In the genomic region with DNA sequence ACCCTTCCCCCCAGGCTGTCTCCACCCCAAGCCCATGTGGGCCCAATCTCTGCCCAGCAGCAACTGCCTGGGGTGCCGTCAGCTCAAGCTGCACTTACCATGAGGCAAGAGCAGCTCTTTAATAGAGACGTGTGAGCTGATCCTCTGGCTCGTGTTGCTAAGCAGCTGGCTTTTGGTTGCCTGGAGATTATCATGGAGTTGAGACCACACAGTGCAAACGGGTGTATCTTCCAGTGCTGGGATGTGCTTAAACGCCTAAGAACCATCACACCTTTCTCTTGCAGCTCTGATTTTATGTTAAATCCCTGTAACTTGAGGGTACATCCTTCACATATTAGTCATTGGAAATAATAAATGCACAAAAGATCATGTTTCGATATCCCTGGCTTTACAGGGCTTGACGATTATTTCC, we compare ENCODE assay signal across 9 cellular contexts.
DNase-seq lines count a peak whose midpoint lies in the region; ATAC-seq and TF ChIP-seq lines count a peak whose summit lies in the region.
"Had no signal": no experiment of that assay in that cellular context is flagged by ENCODE, and none has a peak within 500 bp of the region (broad histone marks: within the 10 kb centered on the region; RNA-seq: fewer than 3 reads in every experiment).

No MANE protein-coding gene starts in this region.

- POLR2A ChIA-PET in PC-3 (lab: Charles Lee; ENCODE audit: unreplicated experiment) = no interaction called here

- H4K20me1 ChIP-seq in BLaER1 (peaks cover 88% of the 10 kb centered on the region), PC-3 (ENCODE audit: low read length) (no peaks in the 10 kb centered on the region)

- H3K27me3 ChIP-seq in BLaER1 (no peaks in the 10 kb centered on the region), PC-3 (ENCODE audit: low read length) (no peaks in the 10 kb centered on the region), heart left ventricle (no peaks in the 10 kb centered on the region)

- H3K4me1 ChIP-seq in BLaER1 (peaks cover 92% of the 10 kb centered on the region), PC-3 (ENCODE audit: insufficient read depth, low read length) (peaks cover 18% of the 10 kb centered on the region), heart left ventricle (peaks cover 0 to 75% (median 35%) of the 10 kb centered on the region in 12 donors)

- H3K9me2 ChIP-seq in PC-3 (replicated peaks; ENCODE audit: low read length) = no peaks in the 10 kb centered on the region

- no peaks in the 10 kb centered on the region for H3K9me3 ChIP-seq in BLaER1
- no peaks in the 10 kb centered on the region for H3K9me3 ChIP-seq in PC-3 (ENCODE audit: low read length)
- H3K9me3 ChIP-seq in heart left ventricle = no peaks in the 10 kb centered on the region

- DNase-seq in NCI-H1436 (lab: John Stamatoyannopoulos, UW) = peak; percentile 50
- peak; percentile 48 for DNase-seq in PC-3
- DNase-seq in heart left ventricle = peak; percentile 70 to 90 (median 80)
- no peak for DNase-seq in natural killer cell treated with Interleukin-12 subunit alpha and Interleukin-12 subunit beta and Interleukin-15 and Interleukin-18, amount 100 ng/mL, for 72 hours (ENCODE audit: low spot score)
- DNase-seq in activated effector memory CD4-positive, alpha-beta T cell treated with Interleukin-2 at 50 U/mL for 16 hours = no peak
- DNase-seq in activated naive CD4-positive, alpha-beta T cell treated with anti-CD3 and anti-CD28 coated beads, Interleukin-2, amount 10 ng/mL, durations not matched to agents 7 days and 5 days = no peak
- DNase-seq: naive B cell had no signal

- CTCF ChIA-PET in PC-3 (lab: Charles Lee) = no interaction called here
- CTCF ChIA-PET in activated naive CD4-positive, alpha-beta T cell treated with anti-CD3 and anti-CD28 coated beads, Interleukin-2, amount 10 ng/mL, durations not matched to agents 7 days and 5 days (lab: Charles Lee) = interaction anchor here (0.7 to 0.9 kb wide), 2 partner anchors 9 to 144 kb away, joined by 3 read pairs; no protein-coding TSS in a partner anchor

- no peaks in the 10 kb centered on the region for H3K9me3 Mint-ChIP-seq in natural killer cell treated with Interleukin-12 subunit alpha and Interleukin-12 subunit beta and Interleukin-15 and Interleukin-18, amount 100 ng/mL, for 72 hours
- no peaks in the 10 kb centered on the region for H3K9me3 Mint-ChIP-seq in activated naive CD4-positive, alpha-beta T cell treated with anti-CD3 and anti-CD28 coated beads, Interleukin-2, amount 10 ng/mL, durations not matched to agents 7 days and 5 days
- H3K9me3 Mint-ChIP-seq: naive B cell had no signal

- ATAC-seq in PC-3 (peak; percentile 57), heart left ventricle (peak; percentile 94 to 97 (median 96)), HG03108 (IDR thresholded peaks at IDR 0.05; ENCODE audit: unreplicated experiment) (no peak)
- ATAC-seq in natural killer cell treated with Interleukin-12 subunit alpha and Interleukin-12 subunit beta and Interleukin-15 and Interleukin-18, amount 100 ng/mL, for 72 hours = no peak

- no peak overlapping the region for H3K27ac Mint-ChIP-seq in natural killer cell treated with Interleukin-12 subunit alpha and Interleukin-12 subunit beta and Interleukin-15 and Interleukin-18, amount 100 ng/mL, for 72 hours
- no peak overlapping the region for H3K27ac Mint-ChIP-seq in activated naive CD4-positive, alpha-beta T cell treated with anti-CD3 and anti-CD28 coated beads, Interleukin-2, amount 10 ng/mL, durations not matched to agents 7 days and 5 days

- intact Hi-C loops in PC-3 (cut with micrococcal nuclease) = no loop called here
- intact Hi-C loops in heart left ventricle (cut with DNase I) = loop anchor here in 4 of 10 donors (5.0 to 10.0 kb wide), 3 partner anchors 35 to 100 kb away; no protein-coding TSS in a partner anchor

- no peak overlapping the region for H3K4me3 Mint-ChIP-seq in natural killer cell treated with Interleukin-12 subunit alpha and Interleukin-12 subunit beta and Interleukin-15 and Interleukin-18, amount 100 ng/mL, for 72 hours
- no peak overlapping the region for H3K4me3 Mint-ChIP-seq in activated naive CD4-positive, alpha-beta T cell treated with anti-CD3 and anti-CD28 coated beads, Interleukin-2, amount 10 ng/mL, durations not matched to agents 7 days and 5 days
- H3K4me3 Mint-ChIP-seq: naive B cell had no signal

- TF ChIP-seq CTCF in PC-3 (conservative IDR thresholded peaks at IDR 0.05; ENCODE audit: low read depth, low read length) (no peak), heart left ventricle (IDR thresholded peaks at IDR 0.05) (no peak)

- H3F3A ChIP-seq in PC-3 (ENCODE audit: low read length, unreplicated experiment) = no peaks in the 10 kb centered on the region

- peaks cover 0 to 3% of the 10 kb centered on the region in 2 donors for H3K4me1 Mint-ChIP-seq in natural killer cell treated with Interleukin-12 subunit alpha and Interleukin-12 subunit beta and Interleukin-15 and Interleukin-18, amount 100 ng/mL, for 72 hours (ENCODE audit: low read depth in 2 of 2)
- peaks cover 2% of the 10 kb centered on the region for H3K4me1 Mint-ChIP-seq in activated naive CD4-positive, alpha-beta T cell treated with anti-CD3 and anti-CD28 coated beads, Interleukin-2, amount 10 ng/mL, durations not matched to agents 7 days and 5 days

- H3K27ac ChIP-seq in BLaER1 (peak overlapping the region; percentile 39), PC-3 (ENCODE audit: low read length) (no peak overlapping the region), heart left ventricle (peak overlapping the region in 9 of 12 donors; percentile 30 to 82 (median 61))

- no peaks in the 10 kb centered on the region for H3K27me3 Mint-ChIP-seq in natural killer cell treated with Interleukin-12 subunit alpha and Interleukin-12 subunit beta and Interleukin-15 and Interleukin-18, amount 100 ng/mL, for 72 hours
- H3K27me3 Mint-ChIP-seq in activated naive CD4-positive, alpha-beta T cell treated with anti-CD3 and anti-CD28 coated beads, Interleukin-2, amount 10 ng/mL, durations not matched to agents 7 days and 5 days = no peaks in the 10 kb centered on the region
- H3K27me3 Mint-ChIP-seq: naive B cell had no signal

- H2AFZ ChIP-seq in PC-3 (ENCODE audit: low read length) = no peak overlapping the region

- TF ChIP-seq POLR2A in heart left ventricle (IDR thresholded peaks at IDR 0.05) = no peak

- H3K36me3 ChIP-seq in BLaER1 = peaks cover 15% of the 10 kb centered on the region; the same call in 1 of the 2 replicates
- H3K36me3 ChIP-seq in PC-3 (ENCODE audit: low read depth, low read length) = no peaks in the 10 kb centered on the region
- no peaks in the 10 kb centered on the region for H3K36me3 ChIP-seq in heart left ventricle

- H3K9ac ChIP-seq in BLaER1 (no peak overlapping the region), PC-3 (ENCODE audit: low read length) (no peak overlapping the region)

- BruUV-seq in PC-3 (replicated peaks; lab: Mats Ljungman, UMichigan) = no TSS peak

- no peak overlapping the region for H3K4me2 ChIP-seq in BLaER1
- peak overlapping the region; percentile 17 for H3K4me2 ChIP-seq in PC-3 (ENCODE audit: low read length)

- H3K4me3 ChIP-seq in BLaER1 (no peak overlapping the region), PC-3 (ENCODE audit: low read length) (no peak overlapping the region), heart left ventricle (no peak overlapping the region)

- no peaks in the 10 kb centered on the region for H3K36me3 Mint-ChIP-seq in natural killer cell treated with Interleukin-12 subunit alpha and Interleukin-12 subunit beta and Interleukin-15 and Interleukin-18, amount 100 ng/mL, for 72 hours
- H3K36me3 Mint-ChIP-seq in activated naive CD4-positive, alpha-beta T cell treated with anti-CD3 and anti-CD28 coated beads, Interleukin-2, amount 10 ng/mL, durations not matched to agents 7 days and 5 days = no peaks in the 10 kb centered on the region
- H3K36me3 Mint-ChIP-seq: naive B cell had no signal

- 44 to 59% (median 46%) methylated on average over 7 of the region's 7 CpGs for WGBS in heart left ventricle, 4 donors

- H3K79me2 ChIP-seq in PC-3 (ENCODE audit: low read length) = no peaks in the 10 kb centered on the region

Comparison
In these comparisons a context has a peak if more than half of its experiments do, and no peak if none do; other contexts are left out.
1. DNase-seq: peak in NCI-H1436 (single experiment), PC-3 (single experiment) and heart left ventricle (5 of 5); none in natural killer cell treated with Interleukin-12 subunit alpha and Interleukin-12 subunit beta and Interleukin-15 and Interleukin-18, amount 100 ng/mL, for 72 hours (single experiment), activated effector memory CD4-positive, alpha-beta T cell treated with Interleukin-2 at 50 U/mL for 16 hours (single experiment) and activated naive CD4-positive, alpha-beta T cell treated with anti-CD3 and anti-CD28 coated beads, Interleukin-2, amount 10 ng/mL, durations not matched to agents 7 days and 5 days (single experiment).
2. ATAC-seq: peak in PC-3 (single experiment) and heart left ventricle (4 of 4); none in HG03108 (single experiment) and natural killer cell treated with Interleukin-12 subunit alpha and Interleukin-12 subunit beta and Interleukin-15 and Interleukin-18, amount 100 ng/mL, for 72 hours (0 of 2).